Comparison of ENCODE assay signal across 22 cellular contexts in genomic region chr4:154739111-154739510, GRCh38. TPM values are rescaled to one million over a fixed set of nuclear protein-coding genes. Genes with fewer than 3 reads are reported as not detected.
A peak's percentile ranks its signal among the peaks of the same experiment; 100 is the strongest.
DNase-seq lines count a peak whose midpoint lies in the region; ATAC-seq and TF ChIP-seq lines count a peak whose summit lies in the region.
"Had no signal": no experiment of that assay in that cellular context is flagged by ENCODE, and none has a peak within 500 bp of the region (broad histone marks: within the 10 kb centered on the region; RNA-seq: fewer than 3 reads in every experiment).

No MANE protein-coding gene starts in this region.

- H3K9me3 Mint-ChIP-seq in GM23338, result no peaks in the 10 kb centered on the region
- H3K9me3 Mint-ChIP-seq: IgD-negative memory B cell had no signal

- H3K9ac ChIP-seq in HUES64 (ENCODE audit: low read depth, low read length), result no peak overlapping the region
- no peak overlapping the region for H3K9ac ChIP-seq in mesendoderm (ENCODE audit: low read length)
- H3K9ac ChIP-seq: BLaER1 had no signal

- peak; percentile 6 for ATAC-seq in GM23338
- no peak for ATAC-seq in Right ventricle myocardium inferior

- no peak overlapping the region for H2BK120ac ChIP-seq in mesendoderm (ENCODE audit: low read depth, low read length)

- no peaks in the 10 kb centered on the region for H3K9me2 ChIP-seq in GM23338 (ENCODE audit: insufficient read depth)

- H3K36me3 ChIP-seq in GM23338 (ENCODE audit: insufficient read depth) (no peaks in the 10 kb centered on the region), HUES64 (ENCODE audit: insufficient read depth, low read length) (no peaks in the 10 kb centered on the region), mesendoderm (ENCODE audit: control insufficient read depth, insufficient read depth, low read length) (no peaks in the 10 kb centered on the region), Peyer's patch (no peaks in the 10 kb centered on the region)
- H3K36me3 ChIP-seq: BLaER1 had no signal

- no peak overlapping the region for H3K23ac ChIP-seq in mesendoderm (ENCODE audit: low read length)

- intact Hi-C loops in Right ventricle myocardium inferior (cut with DNase I), result no loop called here

- H3K4me1 Mint-ChIP-seq in GM23338, result peaks cover 38% of the 10 kb centered on the region

- H3K56ac ChIP-seq in mesendoderm (ENCODE audit: low read length), result no peak overlapping the region

- H3K4me3 ChIP-seq in GM23338, result peak overlapping the region; percentile 8; the same call in 1 of the 2 replicates
- no peak overlapping the region for H3K4me3 ChIP-seq in HUES64 (ENCODE audit: low read length)
- H3K4me3 ChIP-seq in mesendoderm (ENCODE audit: low read length), result no peak overlapping the region
- H3K4me3 ChIP-seq in Peyer's patch, result no peak overlapping the region
- H3K4me3 ChIP-seq: BLaER1, PC-9, SK-N-MC had no signal

- H2AK5ac ChIP-seq in mesendoderm (ENCODE audit: low read length), result no peak overlapping the region

- H3K4me2 ChIP-seq in GM23338 (peak overlapping the region; percentile 82), mesendoderm (ENCODE audit: low read length) (no peak overlapping the region)
- H3K4me2 ChIP-seq: BLaER1, PC-9 had no signal

- H4K5ac ChIP-seq in mesendoderm (ENCODE audit: low read length), result no peak overlapping the region

- H3K27ac ChIP-seq in GM23338 (ENCODE audit: low read depth), result no peak overlapping the region
- H3K27ac ChIP-seq in HUES64 (ENCODE audit: low read depth, low read length), result peak overlapping the region; percentile 72; the same call in 1 of the 2 replicates
- peak overlapping the region; percentile 69 for H3K27ac ChIP-seq in epithelial cell of prostate
- no peak overlapping the region for H3K27ac ChIP-seq in mesendoderm (ENCODE audit: low read depth, low read length)
- H3K27ac ChIP-seq in Peyer's patch, result no peak overlapping the region
- H3K27ac ChIP-seq: BLaER1, PC-9, SK-N-MC had no signal

- H3K79me1 ChIP-seq in mesendoderm (ENCODE audit: low read length), result no peaks in the 10 kb centered on the region

- no peak overlapping the region for H3K4ac ChIP-seq in mesendoderm (ENCODE audit: low read depth, low read length)

- H3K4me1 ChIP-seq in GM23338 (ENCODE audit: insufficient read depth) (peaks cover 46% of the 10 kb centered on the region), HUES64 (ENCODE audit: insufficient read depth, low read length) (peaks cover 40% of the 10 kb centered on the region), mesendoderm (ENCODE audit: control insufficient read depth, low read depth, low read length) (peaks cover 9% of the 10 kb centered on the region), Peyer's patch (peaks cover 0 to 13% (median 0%) of the 10 kb centered on the region in 4 donors)
- H3K4me1 ChIP-seq: BLaER1 had no signal

- TF ChIP-seq CTCF in GM23338 (conservative IDR thresholded peaks at IDR 0.05; ENCODE audit: low read depth in 2 of 2) (no peak), Peyer's patch (IDR thresholded peaks at IDR 0.05) (no peak)

- no peak for TF ChIP-seq POLR2A in Peyer's patch (IDR thresholded peaks at IDR 0.05)

- H4K8ac ChIP-seq in mesendoderm (ENCODE audit: low read depth, low read length), result no peak overlapping the region

- H4K20me1 ChIP-seq in GM23338 (replicated peaks; ENCODE audit: insufficient read depth), result no peaks in the 10 kb centered on the region
- H4K20me1 ChIP-seq: BLaER1 had no signal

- no peak overlapping the region; the same call in 1 of the 2 replicates for H3K27ac Mint-ChIP-seq in GM23338
- H3K27ac Mint-ChIP-seq: CD4-positive, CD25-positive, alpha-beta regulatory T cell; IgD-negative memory B cell had no signal

- H3K4me3 Mint-ChIP-seq in GM23338, result no peak overlapping the region; the same call in 2 of the 3 replicates
- H3K4me3 Mint-ChIP-seq: IgD-negative memory B cell had no signal

- no peak overlapping the region for H3K18ac ChIP-seq in mesendoderm (ENCODE audit: low read length)

- peaks cover 37% of the 10 kb centered on the region for H3K27me3 Mint-ChIP-seq in GM23338 (ENCODE audit: insufficient read depth, low read depth, poor library complexity)

- H3K79me2 ChIP-seq in GM23338 (replicated peaks; ENCODE audit: insufficient read depth) (no peaks in the 10 kb centered on the region; the same call in 1 of the 2 replicates), mesendoderm (ENCODE audit: control insufficient read depth, insufficient read depth, low read length) (no peaks in the 10 kb centered on the region)

- no peaks in the 10 kb centered on the region for H3K36me3 Mint-ChIP-seq in GM23338 (ENCODE audit: low read depth)
- H3K36me3 Mint-ChIP-seq: CD4-positive, CD25-positive, alpha-beta regulatory T cell; IgD-negative memory B cell had no signal

- H2BK15ac ChIP-seq in mesendoderm (replicated peaks; ENCODE audit: low read depth), result no peak overlapping the region

- H3K27me3 ChIP-seq in GM23338 (ENCODE audit: insufficient read depth) (peaks cover 40% of the 10 kb centered on the region), HUES64 (ENCODE audit: insufficient read depth, low read length) (peaks cover 49% of the 10 kb centered on the region), mesendoderm (ENCODE audit: insufficient read depth, low read length, poor library complexity) (peaks cover 10% of the 10 kb centered on the region), Peyer's patch (peaks cover 0 to 11% of the 10 kb centered on the region in 2 donors)
- H3K27me3 ChIP-seq: BLaER1 had no signal

- no peak overlapping the region for H2BK5ac ChIP-seq in mesendoderm (ENCODE audit: low read length)

- no peak overlapping the region for H2AFZ ChIP-seq in GM23338

- H3K9me3 ChIP-seq in HUES64 (ENCODE audit: insufficient read depth, low read depth, low read length) (no peaks in the 10 kb centered on the region), Peyer's patch (no peaks in the 10 kb centered on the region)

- peaks cover 21% of the 10 kb centered on the region for H3F3A ChIP-seq in GM23338 (replicated peaks; ENCODE audit: low read depth)

- DNase-seq in GM23338 (ENCODE audit: low spot score) (peak; percentile 45), epithelial cell of prostate (ENCODE audit: low read depth, low spot score) (no peak), mesendoderm (peak; percentile 67), Peyer's patch (no peak), Right ventricle myocardium inferior (ENCODE audit: missing footprints) (no peak), SHP77 (lab: John Stamatoyannopoulos, UW) (no peak)
- DNase-seq: CD4-positive, CD25-positive, alpha-beta regulatory T cell; NCI-H1048; NCI-H1436; NCI-H187; NCI-H524; NCI-H748 treated with DMSO at 0.1 percent for 48 hours; RPMI8226; SIG-M5 had no signal

TF ChIP-seq in GM23338, 12 proteins besides CTCF, POLR2A, EP300 and RAD21:
- peak; percentile 25; the same call in 1 of the 2 replicates for TF ChIP-seq NANOG (IDR thresholded peaks at IDR 0.05; ENCODE audit: borderline replicate concordance)
- no peak for TF ChIP-seq JUNB (IDR thresholded peaks at IDR 0.05; ENCODE audit: unreplicated experiment)

RNA-seq across cellular contexts. Expression of gene LRAT, which starts 4.7 kb away (rescaled TPM):
- 57.1 and 59.5 TPM in 2 replicates for total RNA-seq in GM23338 (2014; rRNA removed; shearing (Covaris generic))
- 83.0 and 90.1 TPM in 2 replicates for polyA plus RNA-seq in GM23338 (2016; fragmentation: Nextera tagmentation; extraction: Ambion mirVana)
- polyA plus RNA-seq in HUES64 (2013, experiment 1 of 2), result 10.6 TPM
- 11.4 TPM for polyA plus RNA-seq in HUES64 (2013, experiment 2 of 2)
- 1.5 TPM for polyA plus RNA-seq in mesendoderm (2013, experiment 1 of 2)
- 1.4 TPM for polyA plus RNA-seq in mesendoderm (2013, experiment 2 of 2)
- total RNA-seq in Peyer's patch (1 to 10 TPM in 3 of 4 donors, not detected in 1; 2.8 to 7.4 (median 2.9) TPM), Right ventricle myocardium inferior (not detected)
- total RNA-seq: A172; CD4-positive, CD25-positive, alpha-beta regulatory T cell had no signal
- polyA plus RNA-seq: AG04450; CD4-positive, CD25-positive, alpha-beta regulatory T cell; IgD-negative memory B cell had no signal

RNA-seq across cellular contexts. Expression of gene RBM46, which starts 42.0 kb away (rescaled TPM):
- 22.1 and 22.9 TPM in 2 replicates for total RNA-seq in GM23338 (2014; rRNA removed; shearing (Covaris generic))
- 33.4 and 42.4 TPM in 2 replicates for polyA plus RNA-seq in GM23338 (2016; fragmentation: Nextera tagmentation; extraction: Ambion mirVana)
- not detected for polyA plus RNA-seq in HUES64 (2013, experiment 1 of 2)
- polyA plus RNA-seq in HUES64 (2013, experiment 2 of 2), result 0.06 TPM
- polyA plus RNA-seq in mesendoderm (2013, experiment 1 of 2), result 0.14 TPM
- polyA plus RNA-seq in mesendoderm (2013, experiment 2 of 2), result 0.22 TPM
- not detected for total RNA-seq in Peyer's patch
- total RNA-seq in Right ventricle myocardium inferior, result not detected
- total RNA-seq: A172; CD4-positive, CD25-positive, alpha-beta regulatory T cell; H4; PC-9 had no signal
- polyA plus RNA-seq: AG04450; CD4-positive, CD25-positive, alpha-beta regulatory T cell; IgD-negative memory B cell had no signal

Comparison
In these comparisons a context has a peak if more than half of its experiments do, and no peak if none do; other contexts are left out.
1. DNase-seq: peak in GM23338 (single experiment) and mesendoderm (single experiment); none in epithelial cell of prostate (single experiment), Peyer's patch (0 of 3), Right ventricle myocardium inferior (single experiment) and SHP77 (0 of 2).
2. H3K27ac ChIP-seq: peak in HUES64 (single experiment) and epithelial cell of prostate (single experiment); none in GM23338 (single experiment), mesendoderm (single experiment) and Peyer's patch (0 of 4).
3. RNA of gene RBM46, which starts 42.0 kb away (total RNA-seq): 22.1 to 22.9 TPM in GM23338; not detected in Peyer's patch and not detected in Right ventricle myocardium inferior (single experiment); every median in the first group is over 10 times any median in the second.